In the genomic region with DNA sequence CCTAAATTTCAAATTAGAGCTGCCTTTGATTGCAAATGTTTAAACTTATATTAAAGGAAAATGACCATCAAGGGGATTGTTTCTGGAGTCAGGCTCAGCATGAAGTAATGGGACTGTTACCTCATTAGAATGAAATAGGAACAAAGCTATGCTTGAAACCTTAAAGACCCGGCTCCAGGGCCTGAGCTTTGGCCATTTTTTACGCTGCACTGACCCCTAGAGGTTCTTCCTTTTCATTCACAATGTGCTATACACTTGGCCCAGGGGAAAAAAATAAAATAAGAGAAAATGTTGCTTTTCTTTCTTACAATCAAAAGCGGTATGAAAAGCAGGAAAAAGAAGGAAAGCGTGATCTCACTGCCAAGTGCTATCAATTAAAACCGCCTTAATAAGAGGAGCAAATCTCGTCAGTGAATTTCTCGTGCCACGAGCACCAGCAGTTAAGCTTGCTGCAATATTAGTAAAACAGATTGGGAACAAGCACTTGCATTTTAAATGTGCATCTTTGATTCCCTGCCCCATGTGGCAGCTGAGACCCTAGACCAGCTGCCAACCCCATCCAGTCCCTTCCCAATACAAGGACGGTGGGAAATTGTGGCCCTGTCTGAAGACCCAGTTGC, we compare ENCODE assay signal across 8 cellular contexts.
A peak's percentile ranks its signal among the peaks of the same experiment; 100 is the strongest.
DNase-seq lines count a peak whose midpoint lies in the region; ATAC-seq and TF ChIP-seq lines count a peak whose summit lies in the region.

No MANE protein-coding gene starts in this region.

- H3K4me2 ChIP-seq in GM23248 (ENCODE audit: unreplicated experiment) (no peak overlapping the region), KMS-11 (peak overlapping the region; percentile 58; the same call in 1 of the 2 replicates)

- H3K27me3 Mint-ChIP-seq in activated naive CD8-positive, alpha-beta T cell treated with anti-CD3 and anti-CD28 coated beads, Interleukin-2, amount 50 U/mL, for 24 hours = no peaks in the 10 kb centered on the region
- no peaks in the 10 kb centered on the region for H3K27me3 Mint-ChIP-seq in activated naive CD8-positive, alpha-beta T cell treated with anti-CD3 and anti-CD28 coated beads for 36 hours

- H3K9me2 ChIP-seq in GM23248 (ENCODE audit: insufficient read depth) = no peaks in the 10 kb centered on the region

- no peaks in the 10 kb centered on the region for H3K27me3 ChIP-seq in GM23248 (replicated peaks; ENCODE audit: insufficient read depth)
- no peaks in the 10 kb centered on the region for H3K27me3 ChIP-seq in KMS-11 (ENCODE audit: insufficient read depth, low read depth)
- H3K27me3 ChIP-seq in RWPE2 (ENCODE audit: insufficient read depth, poor library complexity, severe bottlenecking) = no peaks in the 10 kb centered on the region

- no peaks in the 10 kb centered on the region for H3K9me3 ChIP-seq in GM23248 (ENCODE audit: low read depth)
- no peaks in the 10 kb centered on the region for H3K9me3 ChIP-seq in RWPE2 (ENCODE audit: severe bottlenecking)

- no peaks in the 10 kb centered on the region for H3K79me2 ChIP-seq in GM23248 (ENCODE audit: insufficient read depth)
- no peaks in the 10 kb centered on the region for H3K79me2 ChIP-seq in KMS-11 (ENCODE audit: insufficient read depth, low read depth)

- peak; percentile 90 for TF ChIP-seq CTCF in KMS-11 (conservative IDR thresholded peaks at IDR 0.05; ENCODE audit: low read depth, low read length)
- peak; percentile 71 for TF ChIP-seq CTCF in RWPE2 (IDR thresholded peaks at IDR 0.05; ENCODE audit: poor library complexity, severe bottlenecking)
- TF ChIP-seq CTCF in fibroblast of pulmonary artery (IDR thresholded peaks at IDR 0.05; ENCODE audit: low read length, missing control alignments) = peak; percentile 75

- H3K36me3 ChIP-seq in GM23248 (ENCODE audit: low read depth) (no peaks in the 10 kb centered on the region), KMS-11 (ENCODE audit: insufficient read depth) (no peaks in the 10 kb centered on the region), RWPE2 (ENCODE audit: low read depth) (no peaks in the 10 kb centered on the region)

- H3K27ac Mint-ChIP-seq in activated naive CD8-positive, alpha-beta T cell treated with anti-CD3 and anti-CD28 coated beads, Interleukin-2, amount 50 U/mL, for 24 hours = no peak overlapping the region
- no peak overlapping the region for H3K27ac Mint-ChIP-seq in activated naive CD8-positive, alpha-beta T cell treated with anti-CD3 and anti-CD28 coated beads for 36 hours

- peaks cover 7% of the 10 kb centered on the region for H3K4me1 Mint-ChIP-seq in activated naive CD8-positive, alpha-beta T cell treated with anti-CD3 and anti-CD28 coated beads, Interleukin-2, amount 50 U/mL, for 24 hours
- peaks cover 6% of the 10 kb centered on the region for H3K4me1 Mint-ChIP-seq in activated naive CD8-positive, alpha-beta T cell treated with anti-CD3 and anti-CD28 coated beads for 36 hours

- H3K36me3 Mint-ChIP-seq in activated naive CD8-positive, alpha-beta T cell treated with anti-CD3 and anti-CD28 coated beads, Interleukin-2, amount 50 U/mL, for 24 hours (ENCODE audit: low read depth) = no peaks in the 10 kb centered on the region
- H3K36me3 Mint-ChIP-seq in activated naive CD8-positive, alpha-beta T cell treated with anti-CD3 and anti-CD28 coated beads for 36 hours = no peaks in the 10 kb centered on the region

- peaks cover 17% of the 10 kb centered on the region for H3K4me1 ChIP-seq in GM23248 (ENCODE audit: insufficient read depth)
- peaks cover 39% of the 10 kb centered on the region for H3K4me1 ChIP-seq in KMS-11 (ENCODE audit: low read depth, poor library complexity, severe bottlenecking)
- peaks cover 6% of the 10 kb centered on the region for H3K4me1 ChIP-seq in RWPE2 (ENCODE audit: insufficient read depth, poor library complexity, severe bottlenecking)

- H3F3A ChIP-seq in GM23248 (ENCODE audit: insufficient read depth) = peaks cover 14% of the 10 kb centered on the region; the same call in 1 of the 2 replicates

- H3K4me3 ChIP-seq in GM23248 (no peak overlapping the region), KMS-11 (IDR thresholded peaks at IDR 0.05; ENCODE audit: insufficient read depth, low read depth, low read length) (no peak overlapping the region), RWPE2 (ENCODE audit: severe bottlenecking) (no peak overlapping the region), fibroblast of pulmonary artery (replicated peaks; ENCODE audit: low read depth, low read length) (no peak overlapping the region)

- no peak for ATAC-seq in activated naive CD8-positive, alpha-beta T cell treated with anti-CD3 and anti-CD28 coated beads, Interleukin-2, amount 50 U/mL, for 24 hours
- ATAC-seq in RWPE2 (ENCODE audit: low read depth) (peak; percentile 80), GM18520 (IDR thresholded peaks at IDR 0.05; ENCODE audit: unreplicated experiment) (no peak)

- H3K4me3 Mint-ChIP-seq in activated naive CD8-positive, alpha-beta T cell treated with anti-CD3 and anti-CD28 coated beads, Interleukin-2, amount 50 U/mL, for 24 hours = no peak overlapping the region
- no peak overlapping the region for H3K4me3 Mint-ChIP-seq in activated naive CD8-positive, alpha-beta T cell treated with anti-CD3 and anti-CD28 coated beads for 36 hours

- no peaks in the 10 kb centered on the region for H3K9me3 Mint-ChIP-seq in activated naive CD8-positive, alpha-beta T cell treated with anti-CD3 and anti-CD28 coated beads, Interleukin-2, amount 50 U/mL, for 24 hours
- H3K9me3 Mint-ChIP-seq in activated naive CD8-positive, alpha-beta T cell treated with anti-CD3 and anti-CD28 coated beads for 36 hours = no peaks in the 10 kb centered on the region

- H3K27ac ChIP-seq in GM23248 (no peak overlapping the region), KMS-11 (peak overlapping the region; percentile 62; the same call in 1 of the 2 replicates), RWPE2 (ENCODE audit: poor library complexity, severe bottlenecking) (no peak overlapping the region)

- H4K20me1 ChIP-seq in GM23248 (ENCODE audit: insufficient read depth) = no peaks in the 10 kb centered on the region
- no peaks in the 10 kb centered on the region for H4K20me1 ChIP-seq in KMS-11 (ENCODE audit: insufficient read depth)

- in situ Hi-C loops in GM23248 (cut with MboI) = loop anchor here (10.0 kb wide), 1 partner anchor 563 kb away; no protein-coding TSS in a partner anchor

- DNase-seq in activated naive CD8-positive, alpha-beta T cell treated with anti-CD3 and anti-CD28 coated beads, Interleukin-2, amount 50 U/mL, for 24 hours = peak; percentile 34
- no peak for DNase-seq in activated naive CD8-positive, alpha-beta T cell treated with anti-CD3 and anti-CD28 coated beads for 36 hours
- peak; percentile 79 for DNase-seq in GM23248
- no peak for DNase-seq in RWPE2 (ENCODE audit: low spot score)
- peak; percentile 77 for DNase-seq in fibroblast of pulmonary artery (ENCODE audit: low read depth)
- peak in 8 of 10 donors; percentile 31 to 85 (median 50) for DNase-seq in posterior cingulate gyrus

- intact Hi-C loops in posterior cingulate gyrus (cut with DNase I) = loop anchor here (10.0 kb wide), 1 partner anchor 1783 kb away; a partner anchor contains a TSS

- H2AFZ ChIP-seq in GM23248 (no peak overlapping the region), KMS-11 (ENCODE audit: low read depth) (no peak overlapping the region)

- WGBS in GM23248 (ENCODE audit: low coverage in 1 of 2, low lambda C conversion rate in 2 of 2, missing lambda C conversion rate in 2 of 2), 2 experiments = 59 to 70% methylated on average over 9 of the region's 9 CpGs

- H3K9ac ChIP-seq in GM23248 = no peak overlapping the region
- no peak overlapping the region for H3K9ac ChIP-seq in KMS-11

Comparison
In these comparisons a context has a peak if more than half of its experiments do, and no peak if none do; other contexts are left out.
1. DNase-seq: peak in activated naive CD8-positive, alpha-beta T cell treated with anti-CD3 and anti-CD28 coated beads, Interleukin-2, amount 50 U/mL, for 24 hours (single experiment), GM23248 (single experiment), fibroblast of pulmonary artery (single experiment) and posterior cingulate gyrus (8 of 10); none in activated naive CD8-positive, alpha-beta T cell treated with anti-CD3 and anti-CD28 coated beads for 36 hours (single experiment) and RWPE2 (single experiment).
2. Peak in every context shown above with its lines, with median percentiles within 50 percentile points of each other: CTCF ChIP-seq.